ENCODE assay signal across 32 cellular contexts in the genomic region with DNA sequence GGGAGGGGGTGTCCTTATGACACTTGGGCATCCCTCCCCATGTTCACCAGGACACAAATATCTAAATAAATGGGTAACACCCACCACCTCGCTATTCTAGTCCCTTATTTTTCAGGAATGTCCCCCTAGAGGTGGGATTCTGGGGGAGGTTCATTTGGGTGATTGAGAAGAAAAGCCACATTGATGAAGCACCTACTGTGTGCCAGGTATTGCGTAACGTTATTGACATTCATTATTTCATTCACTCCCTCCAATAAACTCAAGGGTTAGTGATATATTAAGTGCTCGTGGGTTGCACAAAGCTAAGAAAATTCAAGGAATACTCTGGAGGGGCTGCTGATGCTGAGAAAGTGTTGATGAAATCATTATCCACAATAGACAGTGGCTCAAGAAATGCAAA.
"Had no signal": no experiment of that assay in that cellular context is flagged by ENCODE, and none has a peak within 500 bp of the region (broad histone marks: within the 10 kb centered on the region; RNA-seq: fewer than 3 reads in every experiment).

No MANE protein-coding gene starts in this region.

- H3K4me3 ChIP-seq: adrenal gland, ascending aorta, body of pancreas, breast epithelium, cardiac muscle cell had no signal

- H3K36me3 ChIP-seq: adrenal gland, ascending aorta, brain microvascular endothelial cell, breast epithelium, cardiac muscle cell had no signal

- H3K9me3 ChIP-seq: adrenal gland, ascending aorta, body of pancreas, breast epithelium had no signal

- H3K27me3 ChIP-seq: adrenal gland, ascending aorta, body of pancreas, brain microvascular endothelial cell, breast epithelium, cardiac muscle cell had no signal

- DNase-seq: activated effector memory CD4-positive, alpha-beta T cell treated with anti-CD3 and anti-CD28 coated beads, Interleukin-2, amount 50 U/mL, for 16 hours; activated effector memory CD4-positive, alpha-beta T cell treated with Interleukin-2 at 50 U/mL for 16 hours; activated gamma-delta T cell; activated gamma-delta T cell treated with Interleukin-2 at 50 U/mL for 16 hours; activated naive CD4-positive, alpha-beta T cell; activated naive CD4-positive, alpha-beta T cell treated with anti-CD3 and anti-CD28 coated beads for 36 hours; activated naive CD4-positive, alpha-beta T cell treated with anti-CD3 and anti-CD28 coated beads, Interleukin-2, amount 10 ng/mL, durations not matched to agents 7 days and 5 days; activated naive CD4-positive, alpha-beta T cell treated with anti-CD3 and anti-CD28 coated beads, Interleukin-2, amount 50 U/mL, for 16 hours; activated naive CD4-positive, alpha-beta T cell treated with Interleukin-2 at 50 U/mL for 16 hours; activated naive CD8-positive, alpha-beta T cell treated with anti-CD3 and anti-CD28 coated beads for 36 hours; activated naive CD8-positive, alpha-beta T cell treated with anti-CD3 and anti-CD28 coated beads, Interleukin-2, amount 10 ng/mL, durations not matched to agents 7 days and 5 days; activated naive CD8-positive, alpha-beta T cell treated with anti-CD3 and anti-CD28 coated beads, Interleukin-2, amount 50 U/mL, for 24 hours; activated T-cell treated with anti-CD3 and anti-CD28 coated beads, Interleukin-2, amount 50 U/mL, for 24 hours; activated T-cell treated with anti-CD3 and anti-CD28 coated beads, Interleukin-2, amount 50 U/mL, for 4 hours; activated T-cell treated with anti-CD3 and anti-CD28 coated beads, Interleukin-2, amount 50 U/mL, for 48 hours; activated T-cell treated with anti-CD3 and anti-CD28 coated beads, Interleukin-2, amount 50 U/mL, for 72 hours; adrenal gland; amniotic stem cell; amygdala; anterior cingulate cortex; body of pancreas; brain microvascular endothelial cell; caudate nucleus; central memory CD4-positive, alpha-beta T cell; cerebellar nuclear complex had no signal

- FAIRE-seq: astrocyte, bronchial epithelial cell had no signal

- ATAC-seq: activated naive CD4-positive, alpha-beta T cell treated with anti-CD3 and anti-CD28 coated beads, Interleukin-2, amount 50 U/mL, for 72 hours; activated naive CD8-positive, alpha-beta T cell treated with anti-CD3 and anti-CD28 coated beads, Interleukin-2, amount 50 U/mL, for 24 hours; activated T-cell treated with anti-CD3 and anti-CD28 coated beads, Interleukin-2, amount 50 U/mL, for 4 hours; activated T-cell treated with anti-CD3 and anti-CD28 coated beads, Interleukin-2, amount 50 U/mL, for 72 hours; activated T-helper 17 cell treated with anti-CD3 and anti-CD28 coated beads, Interleukin-2, amount 50 U/mL, for 72 hours; body of pancreas had no signal

- H3K4me1 ChIP-seq: adrenal gland, ascending aorta, breast epithelium had no signal

- H3K27ac ChIP-seq: adrenal gland, ascending aorta, body of pancreas, brain microvascular endothelial cell, breast epithelium, cardiac muscle cell had no signal
